Comparison of ENCODE assay signal across 34 cellular contexts in the genomic region with DNA sequence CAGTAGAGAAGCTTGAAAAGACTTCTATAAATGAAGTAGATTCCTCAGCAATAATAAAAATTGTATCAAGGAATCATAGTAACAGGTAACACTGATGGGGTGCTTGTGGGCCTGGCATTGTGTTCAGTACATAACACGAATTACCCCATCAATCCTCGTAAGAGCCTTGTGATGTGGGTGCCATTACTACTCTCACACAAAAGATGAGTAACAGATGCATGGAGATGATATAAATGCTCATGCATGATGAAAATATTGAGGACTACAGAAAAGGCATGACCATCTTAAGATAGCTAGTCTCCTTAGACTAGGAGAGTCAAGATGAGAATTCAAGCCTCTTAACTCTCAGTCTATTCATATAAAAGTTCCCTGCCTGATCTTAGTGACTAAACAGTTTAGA.
"Had no signal": no experiment of that assay in that cellular context is flagged by ENCODE, and none has a peak within 500 bp of the region (broad histone marks: within the 10 kb centered on the region; RNA-seq: fewer than 3 reads in every experiment).

No MANE protein-coding gene starts in this region.

- H3K36me3 Mint-ChIP-seq: activated CD4-positive, alpha-beta memory T cell treated with anti-CD3 and anti-CD28 coated beads for 36 hours; activated naive CD4-positive, alpha-beta T cell treated with anti-CD3 and anti-CD28 coated beads, Interleukin-2, amount 50 U/mL, for 72 hours; activated naive CD8-positive, alpha-beta T cell treated with anti-CD3 and anti-CD28 coated beads for 36 hours had no signal

- H3K9me3 Mint-ChIP-seq: activated B cell treated with CpG ODN at 0.5 μM for 24 hours; activated CD4-positive, alpha-beta memory T cell treated with anti-CD3 and anti-CD28 coated beads for 36 hours; activated CD4-positive, alpha-beta T cell treated with anti-CD3 and anti-CD28 coated beads, Interleukin-2, amount 10 ng/mL, durations not matched to agents 24 days and 14 days; activated CD8-positive, alpha-beta T cell treated with anti-CD3 and anti-CD28 coated beads for 36 hours; activated naive CD4-positive, alpha-beta T cell treated with anti-CD3 and anti-CD28 coated beads for 36 hours; activated naive CD4-positive, alpha-beta T cell treated with anti-CD3 and anti-CD28 coated beads, Interleukin-2, amount 50 U/mL, for 72 hours; activated naive CD8-positive, alpha-beta T cell treated with anti-CD3 and anti-CD28 coated beads for 36 hours; activated T-cell treated with anti-CD3 and anti-CD28 coated beads, Interleukin-2, amount 50 U/mL, for 4 hours; activated T-cell treated with anti-CD3 and anti-CD28 coated beads, Interleukin-2, amount 50 U/mL, for 72 hours; activated T-helper 1 cell treated with anti-CD3 and anti-CD28 coated beads, Interleukin-12 subunit alpha, Interleukin-12 subunit beta, Interleukin-2, Interleukin-4 antibody, amounts not matched to agents 30 ng/mL and 10 ng/mL and 1 ng/mL, durations not matched to agents 14 hours and 24 hours and 36 hours; activated T-helper 17 cell treated with anti-CD3 and anti-CD28 coated beads, Interleukin-2, amount 50 U/mL, for 72 hours; T-helper 1 cell treated with Interleukin-12 subunit alpha and Interleukin-12 subunit beta and Interleukin-4 antibody, amounts not matched to agents 30 μg/mL and 1 μg/mL, for 36 hours; T-helper 2 cell treated with Interferon-gamma antibody and Interleukin-4, amounts not matched to agents 5 μg/mL and 100 μg/mL, for 36 hours had no signal

- ATAC-seq: activated CD8-positive, alpha-beta T cell treated with anti-CD3 and anti-CD28 coated beads for 36 hours; activated naive CD4-positive, alpha-beta T cell treated with anti-CD3 and anti-CD28 coated beads, Interleukin-2, amount 50 U/mL, for 72 hours; activated T-cell treated with anti-CD3 and anti-CD28 coated beads, Interleukin-2, amount 50 U/mL, for 4 hours; activated T-cell treated with anti-CD3 and anti-CD28 coated beads, Interleukin-2, amount 50 U/mL, for 72 hours; activated T-helper 17 cell treated with anti-CD3 and anti-CD28 coated beads, Interleukin-2, amount 50 U/mL, for 72 hours; body of pancreas had no signal

- H3K4me3 Mint-ChIP-seq: activated B cell treated with CpG ODN at 0.5 μM for 24 hours; activated CD4-positive, alpha-beta memory T cell treated with anti-CD3 and anti-CD28 coated beads for 36 hours; activated CD4-positive, alpha-beta T cell treated with anti-CD3 and anti-CD28 coated beads, Interleukin-2, amount 10 ng/mL, durations not matched to agents 24 days and 14 days; activated CD8-positive, alpha-beta T cell treated with anti-CD3 and anti-CD28 coated beads for 36 hours; activated naive CD4-positive, alpha-beta T cell treated with anti-CD3 and anti-CD28 coated beads for 36 hours; activated naive CD8-positive, alpha-beta T cell treated with anti-CD3 and anti-CD28 coated beads for 36 hours; activated T-cell treated with anti-CD3 and anti-CD28 coated beads, Interleukin-2, amount 50 U/mL, for 4 hours; activated T-cell treated with anti-CD3 and anti-CD28 coated beads, Interleukin-2, amount 50 U/mL, for 72 hours; activated T-helper 1 cell treated with anti-CD3 and anti-CD28 coated beads, Interleukin-12 subunit alpha, Interleukin-12 subunit beta, Interleukin-2, Interleukin-4 antibody, amounts not matched to agents 30 ng/mL and 10 ng/mL and 1 ng/mL, durations not matched to agents 14 hours and 24 hours and 36 hours; activated T-helper 17 cell treated with anti-CD3 and anti-CD28 coated beads, Interleukin-2, amount 50 U/mL, for 72 hours; T-helper 1 cell treated with Interleukin-12 subunit alpha and Interleukin-12 subunit beta and Interleukin-4 antibody, amounts not matched to agents 30 μg/mL and 1 μg/mL, for 36 hours; T-helper 2 cell treated with Interferon-gamma antibody and Interleukin-4, amounts not matched to agents 5 μg/mL and 100 μg/mL, for 36 hours had no signal

- H3K27me3 Mint-ChIP-seq: activated B cell treated with CpG ODN at 0.5 μM for 24 hours; activated CD4-positive, alpha-beta memory T cell treated with anti-CD3 and anti-CD28 coated beads for 36 hours had no signal

- H3K27me3 ChIP-seq: adrenal gland, body of pancreas, brain microvascular endothelial cell, breast epithelium had no signal

- H3K27ac ChIP-seq: adrenal gland, body of pancreas, brain microvascular endothelial cell, breast epithelium, VCaP had no signal

- H3K9me3 ChIP-seq: adrenal gland, body of pancreas, breast epithelium had no signal

- H3K4me3 ChIP-seq: adrenal gland, body of pancreas, breast epithelium had no signal

- H3K36me3 ChIP-seq: adrenal gland, brain microvascular endothelial cell, breast epithelium had no signal

- H3K4me1 Mint-ChIP-seq: activated B cell treated with CpG ODN at 0.5 μM for 24 hours; activated CD4-positive, alpha-beta T cell treated with anti-CD3 and anti-CD28 coated beads, Interleukin-2, amount 10 ng/mL, durations not matched to agents 24 days and 14 days; activated naive CD8-positive, alpha-beta T cell treated with anti-CD3 and anti-CD28 coated beads for 36 hours; activated T-helper 17 cell treated with anti-CD3 and anti-CD28 coated beads, Interleukin-2, amount 50 U/mL, for 72 hours had no signal

- DNase-seq: activated B cell treated with CpG ODN at 0.5 μM for 24 hours; activated CD4-positive, alpha-beta memory T cell treated with anti-CD3 and anti-CD28 coated beads for 36 hours; activated CD4-positive, alpha-beta T cell treated with anti-CD3 and anti-CD28 coated beads for 4 hours; activated CD4-positive, alpha-beta T cell treated with anti-CD3 and anti-CD28 coated beads, Interleukin-2, amount 10 ng/mL, durations not matched to agents 24 days and 14 days; activated CD4-positive, alpha-beta T cell treated with anti-CD3 and anti-CD28 coated beads, Interleukin-2, amount 50 U/mL, for 1 hour; activated CD4-positive, alpha-beta T cell treated with anti-CD3 and anti-CD28 coated beads, Interleukin-2, amount 50 U/mL, for 4 hours; activated CD4-positive, CD25-positive, alpha-beta regulatory T cell treated with anti-CD3 and anti-CD28 coated beads, Interleukin-2, amount 50 U/mL, for 72 hours; activated CD8-positive, alpha-beta memory T cell treated with anti-CD3 and anti-CD28 coated beads, Interleukin-2, amount 50 U/mL, for 4 hours; activated CD8-positive, alpha-beta T cell treated with anti-CD3 and anti-CD28 coated beads for 36 hours; activated effector memory CD4-positive, alpha-beta T cell treated with anti-CD3 and anti-CD28 coated beads, Interleukin-2, amount 50 U/mL, for 16 hours; activated gamma-delta T cell treated with Interleukin-2 at 50 U/mL for 16 hours; activated naive CD4-positive, alpha-beta T cell; activated naive CD4-positive, alpha-beta T cell treated with anti-CD3 and anti-CD28 coated beads for 36 hours; activated naive CD4-positive, alpha-beta T cell treated with anti-CD3 and anti-CD28 coated beads, Interleukin-2, amount 50 U/mL, for 16 hours; activated naive CD8-positive, alpha-beta T cell treated with anti-CD3 and anti-CD28 coated beads for 36 hours; activated T-cell treated with anti-CD3 and anti-CD28 coated beads for 4 hours; activated T-cell treated with anti-CD3 and anti-CD28 coated beads, Interleukin-2, amount 50 U/mL, for 1 hour; activated T-cell treated with anti-CD3 and anti-CD28 coated beads, Interleukin-2, amount 50 U/mL, for 4 hours; activated T-cell treated with anti-CD3 and anti-CD28 coated beads, Interleukin-2, amount 50 U/mL, for 72 hours; adrenal gland; amniotic stem cell; aorta; body of pancreas; brain microvascular endothelial cell; central memory CD4-positive, alpha-beta T cell; T-helper 2 cell; T-helper 9 cell had no signal

- H3K27ac Mint-ChIP-seq: activated B cell treated with CpG ODN at 0.5 μM for 24 hours; activated CD4-positive, alpha-beta memory T cell treated with anti-CD3 and anti-CD28 coated beads for 36 hours; activated CD4-positive, alpha-beta T cell treated with anti-CD3 and anti-CD28 coated beads, Interleukin-2, amount 10 ng/mL, durations not matched to agents 24 days and 14 days; activated CD8-positive, alpha-beta T cell treated with anti-CD3 and anti-CD28 coated beads for 36 hours; activated naive CD4-positive, alpha-beta T cell treated with anti-CD3 and anti-CD28 coated beads for 36 hours; activated naive CD4-positive, alpha-beta T cell treated with anti-CD3 and anti-CD28 coated beads, Interleukin-2, amount 50 U/mL, for 72 hours; activated naive CD8-positive, alpha-beta T cell treated with anti-CD3 and anti-CD28 coated beads for 36 hours; activated T-cell treated with anti-CD3 and anti-CD28 coated beads, Interleukin-2, amount 50 U/mL, for 72 hours; activated T-helper 1 cell treated with anti-CD3 and anti-CD28 coated beads, Interleukin-12 subunit alpha, Interleukin-12 subunit beta, Interleukin-2, Interleukin-4 antibody, amounts not matched to agents 30 ng/mL and 10 ng/mL and 1 ng/mL, durations not matched to agents 14 hours and 24 hours and 36 hours; activated T-helper 17 cell treated with anti-CD3 and anti-CD28 coated beads, Interleukin-2, amount 50 U/mL, for 72 hours; T-helper 1 cell treated with Interleukin-12 subunit alpha and Interleukin-12 subunit beta and Interleukin-4 antibody, amounts not matched to agents 30 μg/mL and 1 μg/mL, for 36 hours; T-helper 2 cell treated with Interferon-gamma antibody and Interleukin-4, amounts not matched to agents 5 μg/mL and 100 μg/mL, for 36 hours had no signal

- H3K4me1 ChIP-seq: adrenal gland, breast epithelium had no signal
